Comparison of ENCODE assay signal across 9 cellular contexts in the genomic region with DNA sequence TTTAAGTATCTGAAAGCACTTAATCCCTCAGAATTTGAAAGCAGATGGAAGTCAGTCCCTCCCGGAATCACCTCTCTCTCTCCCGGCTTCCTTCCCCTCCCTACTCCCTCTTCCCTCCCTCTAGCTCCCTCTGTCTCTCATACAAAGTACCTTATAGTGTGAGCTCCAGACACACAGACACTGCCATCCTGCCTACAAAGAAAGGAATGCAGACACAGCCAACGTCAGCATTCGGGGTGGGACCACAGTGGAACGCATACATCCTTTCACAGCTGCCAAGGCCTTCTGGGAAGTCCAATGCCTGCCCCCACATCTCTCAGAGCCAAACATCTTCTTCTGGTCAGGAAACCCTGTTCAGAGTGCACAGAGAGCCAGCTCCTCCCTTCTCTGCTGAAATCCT. TPM values are rescaled to one million over a fixed set of nuclear protein-coding genes. Genes with fewer than 3 reads are reported as not detected.
DNase-seq lines count a peak whose midpoint lies in the region; ATAC-seq and TF ChIP-seq lines count a peak whose summit lies in the region.
"Had no signal": no experiment of that assay in that cellular context is flagged by ENCODE, and none has a peak within 500 bp of the region (broad histone marks: within the 10 kb centered on the region; RNA-seq: fewer than 3 reads in every experiment).

No MANE protein-coding gene starts in this region.

- 7% methylated on average over 5 of the region's 5 CpGs for WGBS in esophagus muscularis mucosa

- peak; percentile 32 for TF ChIP-seq POLR2A in esophagus muscularis mucosa (IDR thresholded peaks at IDR 0.05; ENCODE audit: low read depth)

- H3K27me3 ChIP-seq in esophagus muscularis mucosa (no peaks in the 10 kb centered on the region), muscle layer of colon (ENCODE audit: control insufficient read depth in 1 of 2, insufficient read depth in 2 of 2, low read length in 2 of 2) (no peaks in the 10 kb centered on the region)

- H3K27ac ChIP-seq in esophagus muscularis mucosa (replicated peaks in 1 of 4): peak overlapping the region; percentile 84 to 87 (median 85)
- peak overlapping the region; percentile 64 for H3K27ac ChIP-seq in muscle layer of colon (ENCODE audit: low read depth, low read length)

- H3K9me3 ChIP-seq in esophagus muscularis mucosa: no peaks in the 10 kb centered on the region
- no peaks in the 10 kb centered on the region for H3K9me3 ChIP-seq in muscle layer of colon (ENCODE audit: low read length)

- H3K9ac ChIP-seq in muscle layer of colon (ENCODE audit: low read length): peak overlapping the region; percentile 17

- H3K4me3 ChIP-seq in esophagus muscularis mucosa: peak overlapping the region; percentile 3 to 32 (median 15)
- peak overlapping the region in 1 of 2 donors; percentile 10 for H3K4me3 ChIP-seq in muscle layer of colon (ENCODE audit: low read depth in 1 of 2, low read length in 2 of 2)

- intact Hi-C loops in esophagus muscularis mucosa (cut with DNase I): loop anchor here (5.0 kb wide), 1 partner anchor 37 kb away; no protein-coding TSS in a partner anchor

- peaks cover 94 to 100% (median 98%) of the 10 kb centered on the region in 4 donors for H3K4me1 ChIP-seq in esophagus muscularis mucosa
- H3K4me1 ChIP-seq in muscle layer of colon (ENCODE audit: insufficient read depth, low read length): peaks cover 62% of the 10 kb centered on the region

- in situ Hi-C loops in G401 (cut with HindIII; ENCODE audit: low sequenced_read_pairs): no loop called here

- ATAC-seq in GM21423 (IDR thresholded peaks at IDR 0.05; ENCODE audit: unreplicated experiment): no peak
- no peak for ATAC-seq in GM21515 (IDR thresholded peaks at IDR 0.05; ENCODE audit: unreplicated experiment)
- ATAC-seq: naive thymus-derived CD4-positive, alpha-beta T cell had no signal

- peak; percentile 41 to 59 (median 49) for TF ChIP-seq CTCF in esophagus muscularis mucosa (IDR thresholded peaks at IDR 0.05)

- H3K36me3 ChIP-seq in esophagus muscularis mucosa: peaks cover 0 to under 1% (median 0%) of the 10 kb centered on the region in 4 donors
- no peaks in the 10 kb centered on the region for H3K36me3 ChIP-seq in muscle layer of colon (ENCODE audit: insufficient read depth, low read length)

- TF ChIP-seq EP300 in esophagus muscularis mucosa (IDR thresholded peaks at IDR 0.05): peak; percentile 95

- DNase-seq in G401 (ENCODE audit: low spot score): peak; percentile 79
- peak; percentile 97 for DNase-seq in esophagus muscularis mucosa (ENCODE audit: extremely low spot score)
- no peak for DNase-seq in LoVo (ENCODE audit: low spot score)
- no peak for DNase-seq in NCI-H146 (lab: John Stamatoyannopoulos, UW)

TF ChIP-seq in PFSK-1, 5 proteins besides CTCF, POLR2A, EP300 and RAD21:
- TF ChIP-seq, protein P1, sequence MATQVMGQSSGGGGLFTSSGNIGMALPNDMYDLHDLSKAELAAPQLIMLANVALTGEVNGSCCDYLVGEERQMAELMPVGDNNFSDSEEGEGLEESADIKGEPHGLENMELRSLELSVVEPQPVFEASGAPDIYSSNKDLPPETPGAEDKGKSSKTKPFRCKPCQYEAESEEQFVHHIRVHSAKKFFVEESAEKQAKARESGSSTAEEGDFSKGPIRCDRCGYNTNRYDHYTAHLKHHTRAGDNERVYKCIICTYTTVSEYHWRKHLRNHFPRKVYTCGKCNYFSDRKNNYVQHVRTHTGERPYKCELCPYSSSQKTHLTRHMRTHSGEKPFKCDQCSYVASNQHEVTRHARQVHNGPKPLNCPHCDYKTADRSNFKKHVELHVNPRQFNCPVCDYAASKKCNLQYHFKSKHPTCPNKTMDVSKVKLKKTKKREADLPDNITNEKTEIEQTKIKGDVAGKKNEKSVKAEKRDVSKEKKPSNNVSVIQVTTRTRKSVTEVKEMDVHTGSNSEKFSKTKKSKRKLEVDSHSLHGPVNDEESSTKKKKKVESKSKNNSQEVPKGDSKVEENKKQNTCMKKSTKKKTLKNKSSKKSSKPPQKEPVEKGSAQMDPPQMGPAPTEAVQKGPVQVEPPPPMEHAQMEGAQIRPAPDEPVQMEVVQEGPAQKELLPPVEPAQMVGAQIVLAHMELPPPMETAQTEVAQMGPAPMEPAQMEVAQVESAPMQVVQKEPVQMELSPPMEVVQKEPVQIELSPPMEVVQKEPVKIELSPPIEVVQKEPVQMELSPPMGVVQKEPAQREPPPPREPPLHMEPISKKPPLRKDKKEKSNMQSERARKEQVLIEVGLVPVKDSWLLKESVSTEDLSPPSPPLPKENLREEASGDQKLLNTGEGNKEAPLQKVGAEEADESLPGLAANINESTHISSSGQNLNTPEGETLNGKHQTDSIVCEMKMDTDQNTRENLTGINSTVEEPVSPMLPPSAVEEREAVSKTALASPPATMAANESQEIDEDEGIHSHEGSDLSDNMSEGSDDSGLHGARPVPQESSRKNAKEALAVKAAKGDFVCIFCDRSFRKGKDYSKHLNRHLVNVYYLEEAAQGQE (IDR thresholded peaks at IDR 0.05; ENCODE audit: insufficient read depth in 1 of 2, low read depth in 2 of 2, low read length in 2 of 2): 0 out of 4 replicates have a peak, but pooled peaks of 1 of the 2 experiments have one; percentile 21
- TF ChIP-seq SIN3A (IDR thresholded peaks at IDR 0.05; ENCODE audit: borderline replicate concordance, insufficient read depth, low read length): no peak
- peak; percentile 39; the same call in 1 of the 2 replicates for TF ChIP-seq POLR2AphosphoS5 (IDR thresholded peaks at IDR 0.05; ENCODE audit: low read depth, low read length)
- peak; percentile 74 for TF ChIP-seq FOXP2 (optimal IDR thresholded peaks at IDR 0.05; ENCODE audit: borderline replicate concordance, extremely low read depth, extremely low read length, insufficient read depth)
- TF ChIP-seq TAF1 (IDR thresholded peaks at IDR 0.05; ENCODE audit: borderline replicate concordance, insufficient read depth, low read length): peak; percentile 59; the same call in 1 of the 2 replicates

RNA-seq across cellular contexts. Expression of a gene that starts 9.3 kb away (rescaled TPM):
- 3.6 and 4.2 TPM in 2 replicates for total RNA-seq in G401 (2014; rRNA removed; shearing (Covaris generic))
- 4.4 TPM for polyA plus RNA-seq in PFSK-1 (2012; ENCODE audit: insufficient read length, low read depth)
- 10 to 100 TPM; 11.6 to 22.0 (median 13.0) TPM for total RNA-seq in esophagus muscularis mucosa

RNA-seq across cellular contexts. Expression of a gene that starts 35.3 kb away (rescaled TPM):
- total RNA-seq in G401 (2014; rRNA removed; shearing (Covaris generic)): 59.2 and 89.5 TPM in 2 replicates
- polyA plus RNA-seq in PFSK-1 (2012; ENCODE audit: insufficient read length, low read depth): 45.3 TPM
- 10 to 100 TPM; 10.8 to 39.9 (median 17.8) TPM for total RNA-seq in esophagus muscularis mucosa

Comparison
In these comparisons a context has a peak if more than half of its experiments do, and no peak if none do; other contexts are left out.
1. DNase-seq: peak in G401 (single experiment) and esophagus muscularis mucosa (single experiment); none in LoVo (single experiment) and NCI-H146 (single experiment).